ENCODE assay signal across 22 cellular contexts in genomic region chr17:46273541-46274236, GRCh38.
"Had no signal": no experiment of that assay in that cellular context is flagged by ENCODE, and none has a peak within 500 bp of the region (broad histone marks: within the 10 kb centered on the region; RNA-seq: fewer than 3 reads in every experiment).

No MANE protein-coding gene starts in this region.

- H3K9me3 Mint-ChIP-seq: activated naive CD4-positive, alpha-beta T cell treated with anti-CD3 and anti-CD28 coated beads, Interleukin-2, amount 50 U/mL, for 24 hours; activated T-cell treated with anti-CD3 and anti-CD28 coated beads, Interleukin-2, amount 50 U/mL, for 24 hours; activated T-helper 1 cell treated with anti-CD3 and anti-CD28 coated beads, Interleukin-12 subunit alpha, Interleukin-12 subunit beta, Interleukin-2, Interleukin-4 antibody, amounts not matched to agents 30 ng/mL and 10 ng/mL and 1 ng/mL, durations not matched to agents 14 hours and 24 hours and 36 hours; T-helper 1 cell treated with Interleukin-12 subunit alpha and Interleukin-12 subunit beta and Interleukin-4 antibody, amounts not matched to agents 30 μg/mL and 1 μg/mL, for 36 hours had no signal

- FAIRE-seq: bronchial epithelial cell had no signal

- DNase-seq: activated CD4-positive, alpha-beta T cell treated with anti-CD3 and anti-CD28 coated beads for 4 hours; activated CD4-positive, alpha-beta T cell treated with anti-CD3 and anti-CD28 coated beads, Interleukin-2, amount 50 U/mL, for 48 hours; activated CD8-positive, alpha-beta memory T cell treated with anti-CD3 and anti-CD28 coated beads, Interleukin-2, amount 10 ng/mL, durations not matched to agents 7 days and 5 days; activated effector memory CD4-positive, alpha-beta T cell treated with Interleukin-2 at 50 U/mL for 16 hours; activated naive CD4-positive, alpha-beta T cell; activated T-cell treated with anti-CD3 and anti-CD28 coated beads, Interleukin-2, amount 50 U/mL, for 24 hours; aorta; body of pancreas; central memory CD4-positive, alpha-beta T cell; NCI-H1048; NCI-H146; NCI-H187 treated with DMSO at 0.1 percent for 48 hours; NCI-H2081 treated with DMSO at 0.1 percent for 48 hours; NCI-H2227 treated with DMSO at 0.1 percent for 48 hours; PC-3; SHP77 treated with DMSO at 0.1 percent for 48 hours had no signal

- H3K27ac ChIP-seq: body of pancreas, coronary artery had no signal

- H3K9me3 ChIP-seq: body of pancreas had no signal

- H3K4me1 Mint-ChIP-seq: activated CD8-positive, alpha-beta memory T cell treated with anti-CD3 and anti-CD28 coated beads, Interleukin-2, amount 10 ng/mL, durations not matched to agents 7 days and 5 days; activated naive CD4-positive, alpha-beta T cell treated with anti-CD3 and anti-CD28 coated beads, Interleukin-2, amount 50 U/mL, for 24 hours had no signal

- H3K36me3 Mint-ChIP-seq: activated CD8-positive, alpha-beta memory T cell treated with anti-CD3 and anti-CD28 coated beads, Interleukin-2, amount 10 ng/mL, durations not matched to agents 7 days and 5 days; activated naive CD4-positive, alpha-beta T cell treated with anti-CD3 and anti-CD28 coated beads, Interleukin-2, amount 50 U/mL, for 24 hours had no signal

- H3K4me3 ChIP-seq: body of pancreas, coronary artery had no signal

- H3K27me3 ChIP-seq: body of pancreas had no signal

- H3K27ac Mint-ChIP-seq: activated CD8-positive, alpha-beta memory T cell treated with anti-CD3 and anti-CD28 coated beads, Interleukin-2, amount 10 ng/mL, durations not matched to agents 7 days and 5 days; activated naive CD4-positive, alpha-beta T cell treated with anti-CD3 and anti-CD28 coated beads, Interleukin-2, amount 50 U/mL, for 24 hours; activated T-cell treated with anti-CD3 and anti-CD28 coated beads, Interleukin-2, amount 50 U/mL, for 24 hours; activated T-helper 1 cell treated with anti-CD3 and anti-CD28 coated beads, Interleukin-12 subunit alpha, Interleukin-12 subunit beta, Interleukin-2, Interleukin-4 antibody, amounts not matched to agents 30 ng/mL and 10 ng/mL and 1 ng/mL, durations not matched to agents 14 hours and 24 hours and 36 hours; T-helper 1 cell treated with Interleukin-12 subunit alpha and Interleukin-12 subunit beta and Interleukin-4 antibody, amounts not matched to agents 30 μg/mL and 1 μg/mL, for 36 hours had no signal

- ATAC-seq: activated CD4-positive, CD25-positive, alpha-beta regulatory T cell treated with anti-CD3 and anti-CD28 coated beads, Interleukin-2, amount 50 U/mL, for 24 hours; activated CD8-positive, alpha-beta memory T cell treated with anti-CD3 and anti-CD28 coated beads, Interleukin-2, amount 10 ng/mL, durations not matched to agents 7 days and 5 days; body of pancreas; PC-3 had no signal

- H3K4me3 Mint-ChIP-seq: activated CD8-positive, alpha-beta memory T cell treated with anti-CD3 and anti-CD28 coated beads, Interleukin-2, amount 10 ng/mL, durations not matched to agents 7 days and 5 days; activated naive CD4-positive, alpha-beta T cell treated with anti-CD3 and anti-CD28 coated beads, Interleukin-2, amount 50 U/mL, for 24 hours; activated T-cell treated with anti-CD3 and anti-CD28 coated beads, Interleukin-2, amount 50 U/mL, for 24 hours; activated T-helper 1 cell treated with anti-CD3 and anti-CD28 coated beads, Interleukin-12 subunit alpha, Interleukin-12 subunit beta, Interleukin-2, Interleukin-4 antibody, amounts not matched to agents 30 ng/mL and 10 ng/mL and 1 ng/mL, durations not matched to agents 14 hours and 24 hours and 36 hours; T-helper 1 cell treated with Interleukin-12 subunit alpha and Interleukin-12 subunit beta and Interleukin-4 antibody, amounts not matched to agents 30 μg/mL and 1 μg/mL, for 36 hours had no signal

- H3K27me3 Mint-ChIP-seq: activated naive CD4-positive, alpha-beta T cell treated with anti-CD3 and anti-CD28 coated beads, Interleukin-2, amount 50 U/mL, for 24 hours; activated T-cell treated with anti-CD3 and anti-CD28 coated beads, Interleukin-2, amount 50 U/mL, for 24 hours had no signal
